1 cellular context compared by ENCODE assay signal in genomic region chr1:43934279-43934985, GRCh38.
TF ChIP-seq lines count a peak whose summit lies in the region.

No MANE protein-coding gene starts in this region.

TF ChIP-seq in K562, 482 proteins besides CTCF, POLR2A, EP300 and RAD21 (continued from another document and continues in another):
- TF ChIP-seq, protein P1, sequence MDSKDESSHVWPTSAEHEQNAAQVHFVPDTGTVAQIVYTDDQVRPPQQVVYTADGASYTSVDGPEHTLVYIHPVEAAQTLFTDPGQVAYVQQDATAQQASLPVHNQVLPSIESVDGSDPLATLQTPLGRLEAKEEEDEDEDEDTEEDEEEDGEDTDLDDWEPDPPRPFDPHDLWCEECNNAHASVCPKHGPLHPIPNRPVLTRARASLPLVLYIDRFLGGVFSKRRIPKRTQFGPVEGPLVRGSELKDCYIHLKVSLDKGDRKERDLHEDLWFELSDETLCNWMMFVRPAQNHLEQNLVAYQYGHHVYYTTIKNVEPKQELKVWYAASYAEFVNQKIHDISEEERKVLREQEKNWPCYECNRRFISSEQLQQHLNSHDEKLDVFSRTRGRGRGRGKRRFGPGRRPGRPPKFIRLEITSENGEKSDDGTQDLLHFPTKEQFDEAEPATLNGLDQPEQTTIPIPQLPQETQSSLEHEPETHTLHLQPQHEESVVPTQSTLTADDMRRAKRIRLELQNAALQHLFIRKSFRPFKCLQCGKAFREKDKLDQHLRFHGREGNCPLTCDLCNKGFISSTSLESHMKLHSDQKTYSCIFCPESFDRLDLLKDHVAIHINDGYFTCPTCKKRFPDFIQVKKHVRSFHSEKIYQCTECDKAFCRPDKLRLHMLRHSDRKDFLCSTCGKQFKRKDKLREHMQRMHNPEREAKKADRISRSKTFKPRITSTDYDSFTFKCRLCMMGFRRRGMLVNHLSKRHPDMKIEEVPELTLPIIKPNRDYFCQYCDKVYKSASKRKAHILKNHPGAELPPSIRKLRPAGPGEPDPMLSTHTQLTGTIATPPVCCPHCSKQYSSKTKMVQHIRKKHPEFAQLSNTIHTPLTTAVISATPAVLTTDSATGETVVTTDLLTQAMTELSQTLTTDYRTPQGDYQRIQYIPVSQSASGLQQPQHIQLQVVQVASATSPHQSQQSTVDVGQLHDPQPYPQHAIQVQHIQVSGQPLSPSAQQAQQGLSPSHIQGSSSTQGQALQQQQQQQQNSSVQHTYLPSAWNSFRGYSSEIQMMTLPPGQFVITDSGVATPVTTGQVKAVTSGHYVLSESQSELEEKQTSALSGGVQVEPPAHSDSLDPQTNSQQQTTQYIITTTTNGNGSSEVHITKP (IDR thresholded peaks at IDR 0.05; ENCODE audit: partially characterized antibody), result peak; percentile 19
- TF ChIP-seq CBX8 (IDR thresholded peaks at IDR 0.05; ENCODE audit: borderline replicate concordance, extremely low read depth, low read depth, low read length, poor library complexity, severe bottlenecking), result no peak
- TF ChIP-seq THRB (CRISPR knock-in tag; conservative IDR thresholded peaks at IDR 0.05), result no peak
- peak; percentile 43; the same call in 1 of the 2 replicates for TF ChIP-seq NBN (IDR thresholded peaks at IDR 0.05; ENCODE audit: low read depth)
- peak in 1 of 2 experiments; percentile 42; a peak in 1 of 4 replicates for TF ChIP-seq TEAD1 (CRISPR knock-in tag; IDR thresholded peaks at IDR 0.05)
- peak; percentile 95 for TF ChIP-seq STAG1 (CRISPR knock-in tag; IDR thresholded peaks at IDR 0.05; ENCODE audit: borderline replicate concordance)
- TF ChIP-seq, protein P2, sequence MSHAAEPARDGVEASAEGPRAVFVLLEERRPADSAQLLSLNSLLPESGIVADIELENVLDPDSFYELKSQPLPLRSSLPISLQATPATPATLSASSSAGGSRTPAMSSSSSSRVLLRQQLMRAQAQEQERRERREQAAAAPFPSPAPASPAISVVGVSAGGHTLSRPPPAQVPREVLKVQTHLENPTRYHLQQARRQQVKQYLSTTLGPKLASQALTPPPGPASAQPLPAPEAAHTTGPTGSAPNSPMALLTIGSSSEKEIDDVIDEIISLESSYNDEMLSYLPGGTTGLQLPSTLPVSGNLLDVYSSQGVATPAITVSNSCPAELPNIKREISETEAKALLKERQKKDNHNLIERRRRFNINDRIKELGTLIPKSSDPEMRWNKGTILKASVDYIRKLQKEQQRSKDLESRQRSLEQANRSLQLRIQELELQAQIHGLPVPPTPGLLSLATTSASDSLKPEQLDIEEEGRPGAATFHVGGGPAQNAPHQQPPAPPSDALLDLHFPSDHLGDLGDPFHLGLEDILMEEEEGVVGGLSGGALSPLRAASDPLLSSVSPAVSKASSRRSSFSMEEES (CRISPR knock-in tag; IDR thresholded peaks at IDR 0.05), result no peak
- TF ChIP-seq PURB (CRISPR knock-in tag; IDR thresholded peaks at IDR 0.05; ENCODE audit: low read depth), result no peak
- TF ChIP-seq, protein P3, sequence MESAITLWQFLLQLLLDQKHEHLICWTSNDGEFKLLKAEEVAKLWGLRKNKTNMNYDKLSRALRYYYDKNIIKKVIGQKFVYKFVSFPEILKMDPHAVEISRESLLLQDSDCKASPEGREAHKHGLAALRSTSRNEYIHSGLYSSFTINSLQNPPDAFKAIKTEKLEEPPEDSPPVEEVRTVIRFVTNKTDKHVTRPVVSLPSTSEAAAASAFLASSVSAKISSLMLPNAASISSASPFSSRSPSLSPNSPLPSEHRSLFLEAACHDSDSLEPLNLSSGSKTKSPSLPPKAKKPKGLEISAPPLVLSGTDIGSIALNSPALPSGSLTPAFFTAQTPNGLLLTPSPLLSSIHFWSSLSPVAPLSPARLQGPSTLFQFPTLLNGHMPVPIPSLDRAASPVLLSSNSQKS (CRISPR knock-in tag; IDR thresholded peaks at IDR 0.05), result no peak
- TF ChIP-seq ZNF121 (CRISPR knock-in tag; conservative IDR thresholded peaks at IDR 0.05), result no peak
- TF ChIP-seq PKNOX1 (IDR thresholded peaks at IDR 0.05), result 0 out of 2 replicates have a peak, but pooled peaks have one; percentile 4
- no peak for TF ChIP-seq TAL1 (IDR thresholded peaks at IDR 0.05)
- no peak for TF ChIP-seq ZBTB1 (CRISPR knock-in tag; IDR thresholded peaks at IDR 0.05; ENCODE audit: borderline replicate concordance, low read depth)
- TF ChIP-seq, protein P4, sequence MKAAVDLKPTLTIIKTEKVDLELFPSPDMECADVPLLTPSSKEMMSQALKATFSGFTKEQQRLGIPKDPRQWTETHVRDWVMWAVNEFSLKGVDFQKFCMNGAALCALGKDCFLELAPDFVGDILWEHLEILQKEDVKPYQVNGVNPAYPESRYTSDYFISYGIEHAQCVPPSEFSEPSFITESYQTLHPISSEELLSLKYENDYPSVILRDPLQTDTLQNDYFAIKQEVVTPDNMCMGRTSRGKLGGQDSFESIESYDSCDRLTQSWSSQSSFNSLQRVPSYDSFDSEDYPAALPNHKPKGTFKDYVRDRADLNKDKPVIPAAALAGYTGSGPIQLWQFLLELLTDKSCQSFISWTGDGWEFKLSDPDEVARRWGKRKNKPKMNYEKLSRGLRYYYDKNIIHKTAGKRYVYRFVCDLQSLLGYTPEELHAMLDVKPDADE (conservative IDR thresholded peaks at IDR 0.05; ENCODE audit: control insufficient read depth, low read depth, low read length), result 0 out of 2 replicates have a peak, but pooled peaks have one; percentile 26
- TF ChIP-seq NFE2 (IDR thresholded peaks at IDR 0.05; ENCODE audit: low read depth), result no peak
- peak; percentile 89 for TF ChIP-seq FOXK1 (CRISPR knock-in tag; IDR thresholded peaks at IDR 0.05; ENCODE audit: borderline replicate concordance)
- 0 out of 2 replicates have a peak, but pooled peaks have one; percentile 20 for TF ChIP-seq HCFC1 (IDR thresholded peaks at IDR 0.05; ENCODE audit: low read depth, low read length)
- TF ChIP-seq, protein P5, sequence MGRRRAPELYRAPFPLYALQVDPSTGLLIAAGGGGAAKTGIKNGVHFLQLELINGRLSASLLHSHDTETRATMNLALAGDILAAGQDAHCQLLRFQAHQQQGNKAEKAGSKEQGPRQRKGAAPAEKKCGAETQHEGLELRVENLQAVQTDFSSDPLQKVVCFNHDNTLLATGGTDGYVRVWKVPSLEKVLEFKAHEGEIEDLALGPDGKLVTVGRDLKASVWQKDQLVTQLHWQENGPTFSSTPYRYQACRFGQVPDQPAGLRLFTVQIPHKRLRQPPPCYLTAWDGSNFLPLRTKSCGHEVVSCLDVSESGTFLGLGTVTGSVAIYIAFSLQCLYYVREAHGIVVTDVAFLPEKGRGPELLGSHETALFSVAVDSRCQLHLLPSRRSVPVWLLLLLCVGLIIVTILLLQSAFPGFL (CRISPR knock-in tag; IDR thresholded peaks at IDR 0.05), result no peak
- no peak for TF ChIP-seq PHB (CRISPR knock-in tag; IDR thresholded peaks at IDR 0.05)
- no peak for TF ChIP-seq KLF10 (CRISPR knock-in tag; IDR thresholded peaks at IDR 0.05)
- 0 out of 2 replicates have a peak, but pooled peaks have one; percentile 49 for TF ChIP-seq ZKSCAN1 (IDR thresholded peaks at IDR 0.05; ENCODE audit: low read depth, low read length)
- TF ChIP-seq ZEB2 (IDR thresholded peaks at IDR 0.05), result 0 out of 2 replicates have a peak, but pooled peaks have one; percentile 16
- TF ChIP-seq CCAR2 (IDR thresholded peaks at IDR 0.05; ENCODE audit: low read depth, low read length), result no peak
- no peak for TF ChIP-seq HSF4 (CRISPR knock-in tag; IDR thresholded peaks at IDR 0.05; ENCODE audit: borderline replicate concordance)
- no peak for TF ChIP-seq RBM22 (IDR thresholded peaks at IDR 0.05; ENCODE audit: low read depth, low read length, poor library complexity, severe bottlenecking)
- TF ChIP-seq SREBF2 (CRISPR knock-in tag; IDR thresholded peaks at IDR 0.05), result no peak
- peak; percentile 84 for TF ChIP-seq ZBTB7A (IDR thresholded peaks at IDR 0.05; ENCODE audit: borderline replicate concordance, control insufficient read depth, low read depth, low read length)
- no peak for TF ChIP-seq HDAC1 (IDR thresholded peaks at IDR 0.05)
- TF ChIP-seq ILF3 (IDR thresholded peaks at IDR 0.05; ENCODE audit: borderline replicate concordance), result no peak
- no peak for TF ChIP-seq ZNF318 (IDR thresholded peaks at IDR 0.05; ENCODE audit: borderline replicate concordance in 1 of 2, low read depth in 1 of 2)
- TF ChIP-seq SMC3 (conservative IDR thresholded peaks at IDR 0.05; ENCODE audit: insufficient read depth, low read depth, low read length), result peak; percentile 96
- no peak for TF ChIP-seq NR2C2 (CRISPR knock-in tag; IDR thresholded peaks at IDR 0.05)
- TF ChIP-seq NR2C2 (tag; IDR thresholded peaks at IDR 0.05), result no peak
- TF ChIP-seq KLF13 (tag; IDR thresholded peaks at IDR 0.05; ENCODE audit: borderline replicate concordance, low read depth), result no peak
- no peak for TF ChIP-seq HDAC6 (IDR thresholded peaks at IDR 0.05; ENCODE audit: low read depth, low read length)
- TF ChIP-seq KLF16 (IDR thresholded peaks at IDR 0.05), result peak; percentile 75
- no peak; the same call in 1 of the 2 replicates for TF ChIP-seq MYC (IDR thresholded peaks at IDR 0.05; ENCODE audit: low read depth, low read length)
- TF ChIP-seq MYC (CRISPR knock-in tag; IDR thresholded peaks at IDR 0.05; ENCODE audit: borderline replicate concordance, low read depth), result peak; percentile 19; the same call in 1 of the 2 replicates
